8 cellular contexts compared by ENCODE assay signal in the genomic region with DNA sequence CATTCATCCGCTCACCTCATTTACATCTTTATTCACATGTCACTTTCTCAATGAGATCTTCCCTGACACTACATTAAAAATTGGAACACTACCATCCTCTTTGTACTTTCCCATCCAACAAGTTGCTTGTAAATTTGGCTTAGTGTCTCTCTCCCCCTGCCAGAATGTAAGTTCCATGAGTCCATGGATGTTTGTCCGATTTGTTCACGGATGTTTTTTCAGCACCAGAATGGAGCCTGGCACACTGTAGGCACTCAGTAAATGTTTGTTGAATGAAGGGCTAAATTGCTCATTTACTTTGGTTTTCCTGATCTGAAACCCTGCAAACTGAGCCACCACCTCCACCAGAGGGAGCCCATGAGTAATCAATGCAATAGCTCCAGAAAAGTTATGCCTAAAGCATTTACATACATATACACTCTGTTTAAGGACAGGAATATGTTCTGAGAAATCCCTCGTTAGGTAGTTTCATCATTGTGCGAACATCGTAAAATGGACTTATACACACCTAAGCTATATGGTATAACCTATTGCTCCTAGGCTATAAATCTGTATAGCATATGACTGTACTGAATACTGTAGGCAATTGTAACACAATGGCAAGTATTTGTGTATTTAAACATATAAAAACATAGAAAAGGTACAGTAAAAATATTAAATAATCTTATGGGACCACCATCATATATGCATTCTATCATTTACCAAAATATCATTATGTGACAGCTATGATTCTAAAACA. TPM values are rescaled to one million over a fixed set of nuclear protein-coding genes. Genes with fewer than 3 reads are reported as not detected.
DNase-seq lines count a peak whose midpoint lies in the region; ATAC-seq and TF ChIP-seq lines count a peak whose summit lies in the region.

No MANE protein-coding gene starts in this region.

- no peak for ATAC-seq in right cardiac atrium
- no peak for ATAC-seq in HG02870 (IDR thresholded peaks at IDR 0.05; ENCODE audit: unreplicated experiment)
- ATAC-seq in GM18873 (IDR thresholded peaks at IDR 0.05; ENCODE audit: low FRiP score, unreplicated experiment): no peak

- no peak overlapping the region for H3K27ac ChIP-seq in right cardiac atrium (ENCODE audit: low read length)
- H3K27ac ChIP-seq in spleen: peak overlapping the region in 3 of 8 donors; percentile 10 to 15 (median 15)

- DNase-seq in GF-D8 (lab: John Stamatoyannopoulos, UW): peak; percentile 38
- DNase-seq in NCI-H1092 (lab: John Stamatoyannopoulos, UW): peak; percentile 3
- DNase-seq in T-helper 1 cell: peak; percentile 43 to 75 (median 60)
- DNase-seq in adipocyte (ENCODE audit: low read depth): peak; percentile 89
- DNase-seq in right cardiac atrium: peak; percentile 61 to 88 (median 66)
- DNase-seq in spleen: peak; percentile 84

- H3K4me1 ChIP-seq in adipocyte (ENCODE audit: control insufficient read depth, insufficient read depth, low read length): peaks cover 12% of the 10 kb centered on the region
- peaks cover 5% of the 10 kb centered on the region for H3K4me1 ChIP-seq in right cardiac atrium (ENCODE audit: control insufficient read depth, insufficient read depth, low read length)
- H3K4me1 ChIP-seq in spleen: peaks cover 7 to 40% (median 27%) of the 10 kb centered on the region in 6 donors

- intact Hi-C loops in right cardiac atrium (cut with DNase I) (loop anchor here in 3 of 4 donors (5.0 to 10.0 kb wide), 3 partner anchors 104 to 121 kb away; no protein-coding TSS in a partner anchor), spleen (cut with DNase I; ENCODE audit: low total_unique reads) (no loop called here)

- H3K9ac ChIP-seq in adipocyte (ENCODE audit: low read length): no peak overlapping the region

- peak; percentile 72 to 90 (median 84) for TF ChIP-seq CTCF in spleen (IDR thresholded peaks at IDR 0.05 in 8 of 11, conservative IDR thresholded peaks at IDR 0.05 in 3 of 11)

- WGBS in right cardiac atrium: 43% methylated on average over 6 of the region's 6 CpGs
- WGBS in spleen, 5 donors: 27 to 39% (median 31%) methylated on average over 6 of the region's 6 CpGs

- no peaks in the 10 kb centered on the region for H3K36me3 ChIP-seq in adipocyte (ENCODE audit: control insufficient read depth, insufficient read depth, low read length, severe bottlenecking)
- H3K36me3 ChIP-seq in spleen: no peaks in the 10 kb centered on the region

- TF ChIP-seq POLR2A in spleen (IDR thresholded peaks at IDR 0.05): no peak

- H3K4me3 ChIP-seq in adipocyte (ENCODE audit: low read length) (no peak overlapping the region), right cardiac atrium (ENCODE audit: low read length) (no peak overlapping the region), spleen (no peak overlapping the region)

- H3K27me3 ChIP-seq in adipocyte (replicated peaks; ENCODE audit: control insufficient read depth, insufficient read depth, low read length): no peaks in the 10 kb centered on the region
- H3K27me3 ChIP-seq in right cardiac atrium (ENCODE audit: control insufficient read depth, insufficient read depth): no peaks in the 10 kb centered on the region
- no peaks in the 10 kb centered on the region for H3K27me3 ChIP-seq in spleen (replicated peaks in 1 of 7)

- H3K9me3 ChIP-seq in adipocyte (ENCODE audit: control insufficient read depth, low read length): no peaks in the 10 kb centered on the region
- no peaks in the 10 kb centered on the region for H3K9me3 ChIP-seq in right cardiac atrium (ENCODE audit: control insufficient read depth, low read length)
- H3K9me3 ChIP-seq in spleen: no peaks in the 10 kb centered on the region

RNA-seq across cellular contexts. Expression of a gene that starts 2.8 kb away (rescaled TPM):
- total RNA-seq in right cardiac atrium: 10 to 100 TPM; 17.4 to 22.7 (median 19.5) TPM
- 5.8 TPM for polyA plus RNA-seq in right cardiac atrium
- 10 to 100 TPM; 16.5 to 26.4 (median 21.8) TPM for total RNA-seq in spleen
- polyA plus RNA-seq in spleen: 1 to 10 TPM; 3.5 to 5.4 (median 3.6) TPM

Comparison
In these comparisons a context has a peak if more than half of its experiments do, and no peak if none do; other contexts are left out.
1. DNase-seq: peak in every context shown above with its lines; median percentile 89 in adipocyte; 84 in spleen; 66 in right cardiac atrium; 60 in T-helper 1 cell; 38 in GF-D8; 3 in NCI-H1092.